In the genomic region with DNA sequence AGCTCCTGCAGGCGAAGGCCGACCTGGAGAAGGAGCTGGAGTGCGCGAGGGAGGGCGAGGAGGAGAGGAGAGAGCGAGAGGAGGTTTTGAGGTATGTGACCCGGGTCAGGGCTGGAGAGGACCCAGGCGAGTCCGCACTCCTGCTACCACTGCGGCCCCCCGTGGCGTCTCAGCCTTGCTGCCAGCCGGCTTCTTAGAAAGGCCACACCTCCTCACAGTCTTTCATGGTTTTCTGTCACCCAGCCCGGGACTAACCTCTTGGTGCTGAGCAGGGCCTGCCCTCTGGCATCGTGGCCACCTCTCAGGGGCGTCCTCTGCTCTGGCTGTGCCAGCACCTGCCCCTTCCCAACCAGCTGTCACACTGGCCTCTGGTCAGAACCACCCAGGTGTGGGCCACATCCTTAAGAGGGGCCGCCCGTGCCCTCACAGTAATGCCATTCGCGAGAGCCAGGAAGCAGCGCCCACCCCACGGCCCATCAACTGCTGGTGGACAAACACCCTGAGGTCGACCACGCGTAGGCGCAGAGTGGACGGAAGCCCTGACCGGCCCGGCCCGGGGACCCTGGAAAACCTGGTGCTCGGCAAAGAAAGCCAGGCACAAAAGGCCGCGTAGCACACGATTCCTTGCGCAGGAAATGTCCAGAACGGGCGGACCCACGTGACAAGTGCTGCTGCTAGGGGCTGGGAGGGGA, we compare ENCODE assay signal across 18 cellular contexts. TPM values are rescaled to one million over a fixed set of nuclear protein-coding genes. Genes with fewer than 3 reads are reported as not detected.
DNase-seq lines count a peak whose midpoint lies in the region; ATAC-seq and TF ChIP-seq lines count a peak whose summit lies in the region.
"Had no signal": no experiment of that assay in that cellular context is flagged by ENCODE, and none has a peak within 500 bp of the region (broad histone marks: within the 10 kb centered on the region; RNA-seq: fewer than 3 reads in every experiment).

No MANE protein-coding gene starts in this region.

- no peak overlapping the region for H3K9ac ChIP-seq in PC-3 (ENCODE audit: low read length)

- H3K36me3 ChIP-seq in PC-3 (ENCODE audit: low read depth, low read length) (no peaks in the 10 kb centered on the region), esophagus squamous epithelium (peaks cover 14 to 85% (median 16%) of the 10 kb centered on the region in 3 donors)

- intact Hi-C loops in sciatic nerve (cut with DNase I), result no loop called here
- intact Hi-C loops in PC-3 (cut with micrococcal nuclease), result no loop called here
- intact Hi-C loops in esophagus squamous epithelium (cut with DNase I), result no loop called here

- H2AFZ ChIP-seq in PC-3 (ENCODE audit: low read length), result no peak overlapping the region

- H3K4me3 Mint-ChIP-seq in WTC11, result no peak overlapping the region
- H3K4me3 Mint-ChIP-seq: CD14-positive monocyte; CD4-positive, alpha-beta memory T cell; IgD-negative memory B cell had no signal

- H3K9me3 Mint-ChIP-seq in WTC11, result no peaks in the 10 kb centered on the region
- H3K9me3 Mint-ChIP-seq: CD4-positive, alpha-beta memory T cell; IgD-negative memory B cell had no signal

- TF ChIP-seq CTCF in WTC11 (IDR thresholded peaks at IDR 0.05) (no peak), PC-3 (conservative IDR thresholded peaks at IDR 0.05; ENCODE audit: low read depth, low read length) (no peak), esophagus squamous epithelium (IDR thresholded peaks at IDR 0.05) (no peak)

- H3K27me3 ChIP-seq in PC-3 (ENCODE audit: low read length) (no peaks in the 10 kb centered on the region), esophagus squamous epithelium (no peaks in the 10 kb centered on the region)

- in situ Hi-C loops in KBM-7 (cut with MboI; ENCODE audit: low pct_unique_long_range_greater_than_20kb, low sequenced_read_pairs), result no loop called here

- H3K9me2 ChIP-seq in PC-3 (replicated peaks; ENCODE audit: low read length), result no peaks in the 10 kb centered on the region

- no peaks in the 10 kb centered on the region for H3K4me1 ChIP-seq in PC-3 (ENCODE audit: insufficient read depth, low read length)
- H3K4me1 ChIP-seq in esophagus squamous epithelium, result no peaks in the 10 kb centered on the region
- H3K4me1 ChIP-seq: HAP-1 had no signal

- CTCF ChIA-PET in WTC11 (lab: Charles Lee), result interaction anchor here (1.9 kb wide), 1 partner anchor 8 kb away, joined by 6 read pairs; no protein-coding TSS in a partner anchor
- CTCF ChIA-PET in PC-3 (lab: Charles Lee), result no interaction called here

- H3K36me3 Mint-ChIP-seq in WTC11, result no peaks in the 10 kb centered on the region

- H3F3A ChIP-seq in PC-3 (ENCODE audit: low read length, unreplicated experiment), result no peaks in the 10 kb centered on the region

- H3K27ac ChIP-seq in PC-3 (ENCODE audit: low read length), result no peak overlapping the region
- no peak overlapping the region for H3K27ac ChIP-seq in esophagus squamous epithelium
- H3K27ac ChIP-seq: HL-60 had no signal

- 92 to 95% methylated on average over 24 to 27 of the region's 38 CpGs for WGBS in esophagus squamous epithelium, 2 donors

- H3K4me2 ChIP-seq in PC-3 (ENCODE audit: low read length), result no peak overlapping the region

- DNase-seq in WTC11 (ENCODE audit: low spot score) (no peak), sciatic nerve (ENCODE audit: low spot score) (no peak), PC-3 (no peak), KBM-7 (no peak), esophagus squamous epithelium (lab: John Stamatoyannopoulos, UW) (no peak)
- DNase-seq: AML-193; CD4-positive, alpha-beta memory T cell; DMS153; GDM1; GOT3; KG1 had no signal

- H3K27ac Mint-ChIP-seq in WTC11, result peak overlapping the region; percentile 80
- H3K27ac Mint-ChIP-seq: IgD-negative memory B cell had no signal

- H3K79me2 ChIP-seq in PC-3 (ENCODE audit: low read length), result no peaks in the 10 kb centered on the region

- H4K20me1 ChIP-seq in PC-3 (ENCODE audit: low read length), result no peaks in the 10 kb centered on the region

- POLR2A ChIA-PET in WTC11 (lab: Charles Lee), result no interaction called here
- POLR2A ChIA-PET in PC-3 (lab: Charles Lee; ENCODE audit: unreplicated experiment), result no interaction called here

- no peaks in the 10 kb centered on the region for H3K27me3 Mint-ChIP-seq in WTC11 (ENCODE audit: low read depth)
- H3K27me3 Mint-ChIP-seq: CD4-positive, alpha-beta memory T cell; IgD-negative memory B cell had no signal

- H3K4me1 Mint-ChIP-seq in WTC11, result no peaks in the 10 kb centered on the region
- H3K4me1 Mint-ChIP-seq: CD14-positive monocyte; CD4-positive, alpha-beta memory T cell had no signal

- no TSS peak for BruUV-seq in PC-3 (replicated peaks; lab: Mats Ljungman, UMichigan)

- H3K9me3 ChIP-seq in PC-3 (ENCODE audit: low read length), result no peaks in the 10 kb centered on the region
- no peaks in the 10 kb centered on the region for H3K9me3 ChIP-seq in esophagus squamous epithelium
- H3K9me3 ChIP-seq: HAP-1 had no signal

- H3K4me3 ChIP-seq in PC-3 (ENCODE audit: low read length), result no peak overlapping the region
- no peak overlapping the region for H3K4me3 ChIP-seq in esophagus squamous epithelium
- H3K4me3 ChIP-seq: HAP-1 had no signal

- ATAC-seq in WTC11, result no peak
- peak; percentile 23 for ATAC-seq in esophagus mucosa
- ATAC-seq in sciatic nerve, result peak; percentile 22
- no peak for ATAC-seq in PC-3
- ATAC-seq in GM21529 (IDR thresholded peaks at IDR 0.05; ENCODE audit: unreplicated experiment), result no peak
- ATAC-seq: HepG2 had no signal

- TF ChIP-seq POLR2A in esophagus squamous epithelium (IDR thresholded peaks at IDR 0.05), result no peak

TF ChIP-seq in WTC11, 78 proteins besides CTCF, POLR2A, EP300 and RAD21 (continues in another document):
- TF ChIP-seq FOXJ3 (CRISPR knock-in tag; IDR thresholded peaks at IDR 0.05; ENCODE audit: borderline replicate concordance), result no peak
- TF ChIP-seq ESRRA (CRISPR knock-in tag; IDR thresholded peaks at IDR 0.05; ENCODE audit: borderline replicate concordance), result no peak
- TF ChIP-seq, protein P1, sequence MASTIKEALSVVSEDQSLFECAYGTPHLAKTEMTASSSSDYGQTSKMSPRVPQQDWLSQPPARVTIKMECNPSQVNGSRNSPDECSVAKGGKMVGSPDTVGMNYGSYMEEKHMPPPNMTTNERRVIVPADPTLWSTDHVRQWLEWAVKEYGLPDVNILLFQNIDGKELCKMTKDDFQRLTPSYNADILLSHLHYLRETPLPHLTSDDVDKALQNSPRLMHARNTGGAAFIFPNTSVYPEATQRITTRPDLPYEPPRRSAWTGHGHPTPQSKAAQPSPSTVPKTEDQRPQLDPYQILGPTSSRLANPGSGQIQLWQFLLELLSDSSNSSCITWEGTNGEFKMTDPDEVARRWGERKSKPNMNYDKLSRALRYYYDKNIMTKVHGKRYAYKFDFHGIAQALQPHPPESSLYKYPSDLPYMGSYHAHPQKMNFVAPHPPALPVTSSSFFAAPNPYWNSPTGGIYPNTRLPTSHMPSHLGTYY (CRISPR knock-in tag; IDR thresholded peaks at IDR 0.05), result no peak
- no peak for TF ChIP-seq TP53 (CRISPR knock-in tag; IDR thresholded peaks at IDR 0.05)
- TF ChIP-seq JAZF1 (CRISPR knock-in tag; IDR thresholded peaks at IDR 0.05), result no peak
- TF ChIP-seq, protein P2, sequence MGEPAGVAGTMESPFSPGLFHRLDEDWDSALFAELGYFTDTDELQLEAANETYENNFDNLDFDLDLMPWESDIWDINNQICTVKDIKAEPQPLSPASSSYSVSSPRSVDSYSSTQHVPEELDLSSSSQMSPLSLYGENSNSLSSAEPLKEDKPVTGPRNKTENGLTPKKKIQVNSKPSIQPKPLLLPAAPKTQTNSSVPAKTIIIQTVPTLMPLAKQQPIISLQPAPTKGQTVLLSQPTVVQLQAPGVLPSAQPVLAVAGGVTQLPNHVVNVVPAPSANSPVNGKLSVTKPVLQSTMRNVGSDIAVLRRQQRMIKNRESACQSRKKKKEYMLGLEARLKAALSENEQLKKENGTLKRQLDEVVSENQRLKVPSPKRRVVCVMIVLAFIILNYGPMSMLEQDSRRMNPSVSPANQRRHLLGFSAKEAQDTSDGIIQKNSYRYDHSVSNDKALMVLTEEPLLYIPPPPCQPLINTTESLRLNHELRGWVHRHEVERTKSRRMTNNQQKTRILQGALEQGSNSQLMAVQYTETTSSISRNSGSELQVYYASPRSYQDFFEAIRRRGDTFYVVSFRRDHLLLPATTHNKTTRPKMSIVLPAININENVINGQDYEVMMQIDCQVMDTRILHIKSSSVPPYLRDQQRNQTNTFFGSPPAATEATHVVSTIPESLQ (CRISPR knock-in tag; IDR thresholded peaks at IDR 0.05), result no peak
- no peak for TF ChIP-seq FOXK1 (CRISPR knock-in tag; IDR thresholded peaks at IDR 0.05)
- TF ChIP-seq TEAD1 (CRISPR knock-in tag; IDR thresholded peaks at IDR 0.05), result no peak
- no peak for TF ChIP-seq GABPB1 (CRISPR knock-in tag; IDR thresholded peaks at IDR 0.05)
- TF ChIP-seq, protein P3, sequence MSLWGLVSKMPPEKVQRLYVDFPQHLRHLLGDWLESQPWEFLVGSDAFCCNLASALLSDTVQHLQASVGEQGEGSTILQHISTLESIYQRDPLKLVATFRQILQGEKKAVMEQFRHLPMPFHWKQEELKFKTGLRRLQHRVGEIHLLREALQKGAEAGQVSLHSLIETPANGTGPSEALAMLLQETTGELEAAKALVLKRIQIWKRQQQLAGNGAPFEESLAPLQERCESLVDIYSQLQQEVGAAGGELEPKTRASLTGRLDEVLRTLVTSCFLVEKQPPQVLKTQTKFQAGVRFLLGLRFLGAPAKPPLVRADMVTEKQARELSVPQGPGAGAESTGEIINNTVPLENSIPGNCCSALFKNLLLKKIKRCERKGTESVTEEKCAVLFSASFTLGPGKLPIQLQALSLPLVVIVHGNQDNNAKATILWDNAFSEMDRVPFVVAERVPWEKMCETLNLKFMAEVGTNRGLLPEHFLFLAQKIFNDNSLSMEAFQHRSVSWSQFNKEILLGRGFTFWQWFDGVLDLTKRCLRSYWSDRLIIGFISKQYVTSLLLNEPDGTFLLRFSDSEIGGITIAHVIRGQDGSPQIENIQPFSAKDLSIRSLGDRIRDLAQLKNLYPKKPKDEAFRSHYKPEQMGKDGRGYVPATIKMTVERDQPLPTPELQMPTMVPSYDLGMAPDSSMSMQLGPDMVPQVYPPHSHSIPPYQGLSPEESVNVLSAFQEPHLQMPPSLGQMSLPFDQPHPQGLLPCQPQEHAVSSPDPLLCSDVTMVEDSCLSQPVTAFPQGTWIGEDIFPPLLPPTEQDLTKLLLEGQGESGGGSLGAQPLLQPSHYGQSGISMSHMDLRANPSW (CRISPR knock-in tag; conservative IDR thresholded peaks at IDR 0.05; ENCODE audit: low read depth), result no peak

RNA-seq across cellular contexts. Expression of a gene that starts 34.4 kb away (rescaled TPM):
- total RNA-seq in WTC11 (2021) (4.4 to 4.7 TPM (median 4.6 TPM) in 3 replicates), esophagus mucosa (7.5 TPM), sciatic nerve (21.4 TPM), PC-3 (2014; rRNA removed) (9.7 and 24.7 TPM in 2 replicates), esophagus squamous epithelium (10 to 100 TPM in 1 of 4 donors, 1 to 10 TPM in 3; 4.5 to 10.6 (median 6.3) TPM)

RNA-seq across cellular contexts. Expression of a gene that starts 37.9 kb away (rescaled TPM):
- 44.0 to 50.0 TPM (median 46.1 TPM) in 3 replicates for total RNA-seq in WTC11 (2021)
- total RNA-seq in esophagus mucosa, result 11.9 TPM
- total RNA-seq in sciatic nerve, result 22.0 TPM
- total RNA-seq in PC-3 (2014; rRNA removed), result 65.2 and 76.3 TPM in 2 replicates
- 10 to 100 TPM; 15.5 to 28.3 (median 22.8) TPM for total RNA-seq in esophagus squamous epithelium

RNA-seq across cellular contexts. Expression of a gene that starts 38.6 kb away (rescaled TPM):
- total RNA-seq in WTC11 (2021) (178 to 190 TPM (median 181 TPM) in 3 replicates), esophagus mucosa (11.7 TPM), sciatic nerve (38.6 TPM), PC-3 (2014; rRNA removed) (25.0 and 41.4 TPM in 2 replicates), esophagus squamous epithelium (10 to 100 TPM in 2 of 4 donors, 1 to 10 TPM in 2; 4.7 to 23.1 (median 10.2) TPM)

Comparison
In these comparisons a context has a peak if more than half of its experiments do, and no peak if none do; other contexts are left out.
1. ATAC-seq: peak in esophagus mucosa (single experiment) and sciatic nerve (single experiment); none in WTC11 (single experiment), PC-3 (single experiment) and GM21529 (single experiment).